Comparison of ENCODE assay signal across 8 cellular contexts in the genomic region with DNA sequence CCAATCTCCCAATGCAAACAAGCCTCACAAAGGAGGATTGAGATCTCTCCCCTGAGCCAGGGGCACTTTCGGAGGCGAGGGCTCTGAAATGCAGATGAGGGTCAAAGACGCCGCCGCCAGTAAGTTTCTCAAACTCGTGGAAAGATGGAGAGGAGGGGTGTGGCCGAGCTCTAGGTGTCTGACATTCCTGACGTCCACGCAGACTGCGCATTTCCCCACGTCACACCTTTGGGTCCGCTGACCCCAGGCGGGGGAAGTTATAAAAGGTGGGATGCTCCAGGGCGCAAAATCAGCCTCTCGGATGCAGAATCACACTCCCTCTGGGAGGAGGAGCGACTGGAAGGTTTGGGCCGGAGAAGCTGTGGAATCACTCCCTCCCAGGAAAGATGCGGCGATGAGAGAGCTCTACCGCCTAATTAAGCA. TPM values are rescaled to one million over a fixed set of nuclear protein-coding genes. Genes with fewer than 3 reads are reported as not detected.
A peak's percentile ranks its signal among the peaks of the same experiment; 100 is the strongest.
DNase-seq lines count a peak whose midpoint lies in the region; ATAC-seq and TF ChIP-seq lines count a peak whose summit lies in the region.

No MANE protein-coding gene starts in this region.

- ATAC-seq in heart right ventricle (no peak), lower lobe of right lung (no peak), GM19397 (IDR thresholded peaks at IDR 0.05; ENCODE audit: unreplicated experiment) (no peak)
- ATAC-seq in activated naive CD8-positive, alpha-beta T cell treated with anti-CD3 and anti-CD28 coated beads, Interleukin-2, amount 10 ng/mL, durations not matched to agents 7 days and 5 days (ENCODE audit: low read depth): no peak

- DNase-seq in heart right ventricle (no peak), cardiac septum (ENCODE audit: low spot score) (no peak), lower lobe of right lung (no peak), uterus (no peak), GM13976 (ENCODE audit: low spot score) (no peak)
- no peak for DNase-seq in activated naive CD8-positive, alpha-beta T cell treated with anti-CD3 and anti-CD28 coated beads, Interleukin-2, amount 10 ng/mL, durations not matched to agents 7 days and 5 days
- no peak for DNase-seq in activated effector memory CD4-positive, alpha-beta T cell treated with anti-CD3 and anti-CD28 coated beads, Interleukin-2, amount 50 U/mL, for 16 hours

- intact Hi-C loops in heart right ventricle (cut with DNase I) (no loop called here), cardiac septum (cut with DNase I) (no loop called here), lower lobe of right lung (cut with DNase I) (no loop called here), uterus (cut with DNase I; ENCODE audit: low total_unique reads) (no loop called here)

- in situ Hi-C loops in GM13976 (cut with MboI; ENCODE audit: low sequenced_read_pairs, unreplicated experiment): no loop called here

- H3K36me3 Mint-ChIP-seq in activated naive CD8-positive, alpha-beta T cell treated with anti-CD3 and anti-CD28 coated beads, Interleukin-2, amount 10 ng/mL, durations not matched to agents 7 days and 5 days: no peaks in the 10 kb centered on the region

- H3K27ac ChIP-seq in heart right ventricle (no peak overlapping the region), lower lobe of right lung (no peak overlapping the region), uterus (no peak overlapping the region)

- no peak for TF ChIP-seq CTCF in heart right ventricle (IDR thresholded peaks at IDR 0.05)
- no peak for TF ChIP-seq CTCF in lower lobe of right lung (IDR thresholded peaks at IDR 0.05)
- no peak for TF ChIP-seq CTCF in uterus (IDR thresholded peaks at IDR 0.05)
- TF ChIP-seq CTCF in GM13976 (IDR thresholded peaks at IDR 0.05; ENCODE audit: borderline replicate concordance, control extremely low read depth, extremely low read depth, insufficient read depth, missing control alignments): no peak

- no peaks in the 10 kb centered on the region for H3K9me3 Mint-ChIP-seq in activated naive CD8-positive, alpha-beta T cell treated with anti-CD3 and anti-CD28 coated beads, Interleukin-2, amount 10 ng/mL, durations not matched to agents 7 days and 5 days

- H3K27me3 ChIP-seq in heart right ventricle (peaks cover 16 to 99% (median 71%) of the 10 kb centered on the region in 7 donors), lower lobe of right lung (ENCODE audit: low read depth) (peaks cover 86% of the 10 kb centered on the region), uterus (peaks cover 11 to 15% of the 10 kb centered on the region in 2 donors)

- no peaks in the 10 kb centered on the region for H3K36me3 ChIP-seq in heart right ventricle
- no peaks in the 10 kb centered on the region for H3K36me3 ChIP-seq in lower lobe of right lung
- no peaks in the 10 kb centered on the region for H3K36me3 ChIP-seq in uterus

- no peak for TF ChIP-seq POLR2A in uterus (IDR thresholded peaks at IDR 0.05)

- no peak overlapping the region for H3K27ac Mint-ChIP-seq in activated naive CD8-positive, alpha-beta T cell treated with anti-CD3 and anti-CD28 coated beads, Interleukin-2, amount 10 ng/mL, durations not matched to agents 7 days and 5 days

- peak overlapping the region; percentile 71 for H3K4me3 Mint-ChIP-seq in activated naive CD8-positive, alpha-beta T cell treated with anti-CD3 and anti-CD28 coated beads, Interleukin-2, amount 10 ng/mL, durations not matched to agents 7 days and 5 days

- no peaks in the 10 kb centered on the region for H3K9me3 ChIP-seq in heart right ventricle
- no peaks in the 10 kb centered on the region for H3K9me3 ChIP-seq in lower lobe of right lung
- no peaks in the 10 kb centered on the region for H3K9me3 ChIP-seq in uterus

- H3K27me3 Mint-ChIP-seq in activated naive CD8-positive, alpha-beta T cell treated with anti-CD3 and anti-CD28 coated beads, Interleukin-2, amount 10 ng/mL, durations not matched to agents 7 days and 5 days: peaks cover 96% of the 10 kb centered on the region

- peaks cover 28% of the 10 kb centered on the region for H3K4me1 Mint-ChIP-seq in activated naive CD8-positive, alpha-beta T cell treated with anti-CD3 and anti-CD28 coated beads, Interleukin-2, amount 10 ng/mL, durations not matched to agents 7 days and 5 days

- peaks cover 7 to 46% (median 43%) of the 10 kb centered on the region in 9 donors for H3K4me1 ChIP-seq in heart right ventricle
- H3K4me1 ChIP-seq in lower lobe of right lung: peaks cover 42% of the 10 kb centered on the region
- peaks cover 4 to 20% of the 10 kb centered on the region in 2 donors for H3K4me1 ChIP-seq in uterus

- POLR2A ChIA-PET in activated naive CD8-positive, alpha-beta T cell treated with anti-CD3 and anti-CD28 coated beads, Interleukin-2, amount 10 ng/mL, durations not matched to agents 7 days and 5 days (lab: Charles Lee): no interaction called here

- H3K4me3 ChIP-seq in heart right ventricle (peak overlapping the region; percentile 33 to 62 (median 56)), lower lobe of right lung (peak overlapping the region; percentile 55), uterus (peak overlapping the region; percentile 37 to 38)

- WGBS in heart right ventricle, 2 donors: 3 to 4% methylated on average over 20 of the region's 20 CpGs

RNA-seq across cellular contexts. Expression of gene COL2A1, which starts 2.1 kb away (rescaled TPM):
- under 1 TPM in 1 of 10 donors, not detected in 9; 0.17 TPM for total RNA-seq in heart right ventricle
- polyA plus RNA-seq in heart right ventricle: under 1 TPM; 0.03 to 0.07 TPM
- 0.13 TPM for total RNA-seq in cardiac septum
- not detected for total RNA-seq in activated naive CD8-positive, alpha-beta T cell treated with anti-CD3 and anti-CD28 coated beads, Interleukin-2, amount 10 ng/mL, durations not matched to agents 7 days and 5 days
- not detected for total RNA-seq in lower lobe of right lung
- total RNA-seq in uterus: 1 to 10 TPM in 1 of 4 donors, under 1 TPM in 1, not detected in 2; 0.15 to 1.9 TPM

RNA-seq across cellular contexts. Expression of gene TMEM106C, which starts 38.8 kb away (rescaled TPM):
- 10 to 100 TPM; 22.3 to 61.8 (median 40.0) TPM for total RNA-seq in heart right ventricle
- polyA plus RNA-seq in heart right ventricle: 10 to 100 TPM; 24.1 to 41.6 TPM
- total RNA-seq in cardiac septum: 37.5 TPM
- 100 to 1,000 TPM; 111 to 115 TPM for total RNA-seq in activated naive CD8-positive, alpha-beta T cell treated with anti-CD3 and anti-CD28 coated beads, Interleukin-2, amount 10 ng/mL, durations not matched to agents 7 days and 5 days
- total RNA-seq in lower lobe of right lung: 39.3 TPM
- 100 to 1,000 TPM in 1 of 4 donors, 10 to 100 TPM in 3; 54.9 to 157 (median 77.6) TPM for total RNA-seq in uterus
